In genomic region chr15:98963459-98963858, GRCh38 we compare ENCODE assay signal across 7 cellular contexts. TPM values are rescaled to one million over a fixed set of nuclear protein-coding genes. Genes with fewer than 3 reads are reported as not detected.
"Had no signal": no experiment of that assay in that cellular context is flagged by ENCODE, and none has a peak within 500 bp of the region (broad histone marks: within the 10 kb centered on the region; RNA-seq: fewer than 3 reads in every experiment).

No MANE protein-coding gene starts in this region.

- H3K4me3 Mint-ChIP-seq: GM23338, H9 had no signal

- ATAC-seq: GM23338 had no signal

- H3K4me1 Mint-ChIP-seq: H9, IgD-negative memory B cell had no signal

- H3K9me3 Mint-ChIP-seq: GM23338 had no signal

- DNase-seq: H9, HCEC 1CT, KBM-7 had no signal

- H2AFZ ChIP-seq: GM23338 had no signal

- H3K4me3 ChIP-seq: GM23338 had no signal

- H3K27me3 Mint-ChIP-seq: IgD-negative memory B cell had no signal

- H3K4me2 ChIP-seq: GM23338 had no signal

- H3K27ac Mint-ChIP-seq: GM23338, H9, IgD-negative memory B cell had no signal

- H3K27ac ChIP-seq: HL-60 had no signal

RNA-seq across cellular contexts. Expression of gene PGPEP1L, which starts 44.1 kb away (rescaled TPM):
- total RNA-seq: GM23338, H9, HT1080 had no signal
- polyA plus RNA-seq: GM23338, IgD-negative memory B cell had no signal
